23 cellular contexts compared by ENCODE assay signal in the genomic region with DNA sequence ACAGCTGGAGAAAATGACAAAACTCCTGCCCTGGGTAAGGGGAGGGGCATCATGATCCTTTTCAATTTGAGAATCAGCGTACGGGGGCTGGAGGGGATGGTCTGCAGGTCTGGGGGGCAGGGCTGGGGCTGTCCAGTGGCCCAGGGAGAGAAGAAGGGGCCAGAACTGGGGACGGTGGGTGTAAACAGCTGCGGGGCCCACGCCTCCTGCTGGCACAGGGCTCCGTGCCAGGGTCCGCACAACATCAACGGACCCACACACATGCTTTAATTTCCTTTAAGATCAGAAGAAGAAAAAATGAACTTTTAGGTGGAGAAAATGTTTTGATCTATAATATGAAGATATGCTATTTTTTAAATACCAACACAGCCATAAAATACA. TPM values are rescaled to one million over a fixed set of nuclear protein-coding genes. Genes with fewer than 3 reads are reported as not detected.
"Had no signal": no experiment of that assay in that cellular context is flagged by ENCODE, and none has a peak within 500 bp of the region (broad histone marks: within the 10 kb centered on the region; RNA-seq: fewer than 3 reads in every experiment).

No MANE protein-coding gene starts in this region.

- H3K4me1 ChIP-seq: ascending aorta, pancreas had no signal

- H3K4me1 Mint-ChIP-seq: activated naive CD8-positive, alpha-beta T cell treated with anti-CD3 and anti-CD28 coated beads, Interleukin-2, amount 10 ng/mL, durations not matched to agents 7 days and 5 days had no signal

- H3K4me3 Mint-ChIP-seq: activated CD8-positive, alpha-beta T cell treated with anti-CD3 and anti-CD28 coated beads for 36 hours; activated naive CD8-positive, alpha-beta T cell treated with anti-CD3 and anti-CD28 coated beads, Interleukin-2, amount 10 ng/mL, durations not matched to agents 7 days and 5 days; memory B cell; neural crest cell; T-helper 1 cell treated with Interleukin-12 subunit alpha and Interleukin-12 subunit beta and Interleukin-4 antibody, amounts not matched to agents 30 μg/mL and 1 μg/mL, for 36 hours had no signal

- H3K27ac ChIP-seq: ascending aorta, esophagus squamous epithelium, pancreas, skin epidermis, suprapubic skin had no signal

- H3K9me3 ChIP-seq: ascending aorta, esophagus squamous epithelium, pancreas, suprapubic skin had no signal

- H3K27me3 ChIP-seq: ascending aorta, hepatocyte, pancreas had no signal

- DNase-seq: activated CD4-positive, alpha-beta T cell treated with anti-CD3 and anti-CD28 coated beads for 48 hours; activated CD8-positive, alpha-beta T cell treated with anti-CD3 and anti-CD28 coated beads for 36 hours; activated gamma-delta T cell treated with Interleukin-2 at 50 U/mL for 16 hours; activated naive CD8-positive, alpha-beta T cell treated with anti-CD3 and anti-CD28 coated beads, Interleukin-2, amount 10 ng/mL, durations not matched to agents 7 days and 5 days; activated T-cell treated with anti-CD3 and anti-CD28 coated beads, Interleukin-2, amount 50 U/mL, for 48 hours; esophagus squamous epithelium; left ventricle myocardium superior; SHP77 treated with DMSO at 0.1 percent for 48 hours; stimulated activated CD4-positive, alpha-beta T cell treated with anti-CD3 and anti-CD28 coated beads, Interleukin-4, amount 100 ng/mL, for 4 hours; stimulated activated naive CD8-positive, alpha-beta T cell treated with anti-CD3 and anti-CD28 coated beads, Interleukin-15, Interleukin-2, amounts not matched to agents 100 U/mL and 50 U/mL, for 24 hours had no signal

- H3K27ac Mint-ChIP-seq: activated CD8-positive, alpha-beta T cell treated with anti-CD3 and anti-CD28 coated beads for 36 hours; activated naive CD8-positive, alpha-beta T cell treated with anti-CD3 and anti-CD28 coated beads, Interleukin-2, amount 10 ng/mL, durations not matched to agents 7 days and 5 days; memory B cell; T-helper 1 cell treated with Interleukin-12 subunit alpha and Interleukin-12 subunit beta and Interleukin-4 antibody, amounts not matched to agents 30 μg/mL and 1 μg/mL, for 36 hours had no signal

- H3K9me3 Mint-ChIP-seq: neural crest cell had no signal

- H3K36me3 ChIP-seq: ascending aorta, esophagus squamous epithelium, pancreas, suprapubic skin had no signal

- H3K4me3 ChIP-seq: ascending aorta, esophagus squamous epithelium, hepatocyte, pancreas, skin epidermis, suprapubic skin had no signal

- ATAC-seq: activated CD8-positive, alpha-beta T cell treated with anti-CD3 and anti-CD28 coated beads for 36 hours; left ventricle myocardium superior; pancreas; stimulated activated naive CD8-positive, alpha-beta T cell treated with anti-CD3 and anti-CD28 coated beads, Interleukin-15, Interleukin-2, amounts not matched to agents 100 U/mL and 50 U/mL, for 24 hours had no signal

- H3K36me3 Mint-ChIP-seq: activated naive CD8-positive, alpha-beta T cell treated with anti-CD3 and anti-CD28 coated beads, Interleukin-2, amount 10 ng/mL, durations not matched to agents 7 days and 5 days; memory B cell had no signal

RNA-seq across cellular contexts. Expression of gene PSAPL1, which starts 52.1 kb away (rescaled TPM):
- total RNA-seq: activated CD8-positive, alpha-beta T cell treated with anti-CD3 and anti-CD28 coated beads for 36 hours; activated naive CD8-positive, alpha-beta T cell treated with anti-CD3 and anti-CD28 coated beads, Interleukin-2, amount 10 ng/mL, durations not matched to agents 7 days and 5 days; ascending aorta; bronchial epithelial cell; fibroblast of villous mesenchyme; glomerular endothelial cell; kidney epithelial cell; left ventricle myocardium superior; neural crest cell had no signal
- polyA plus RNA-seq: pancreas, urinary bladder had no signal
